20 cellular contexts compared by ENCODE assay signal in genomic region chr11:3802016-3802790, GRCh38. TPM values are rescaled to one million over a fixed set of nuclear protein-coding genes. Genes with fewer than 3 reads are reported as not detected.
DNase-seq lines count a peak whose midpoint lies in the region; ATAC-seq and TF ChIP-seq lines count a peak whose summit lies in the region.
"Had no signal": no experiment of that assay in that cellular context is flagged by ENCODE, and none has a peak within 500 bp of the region (broad histone marks: within the 10 kb centered on the region; RNA-seq: fewer than 3 reads in every experiment).

No MANE protein-coding gene starts in this region.

- DNase-seq in AG10803 (ENCODE audit: low read depth) (peak; percentile 69), NAMALWA (ENCODE audit: low spot score) (peak; percentile 14), fibroblast of peridontal ligament (ENCODE audit: extremely low read depth) (peak; percentile 63), osteoblast (ENCODE audit: insufficient read length, low spot score, missing footprints) (peak; percentile 96), ascending aorta (ENCODE audit: low spot score in 2 of 2) (no peak), OCI-LY7 (ENCODE audit: low spot score) (no peak), left lung (no peak)
- DNase-seq: activated CD8-positive, alpha-beta T cell treated with anti-CD3 and anti-CD28 coated beads for 36 hours; activated naive CD8-positive, alpha-beta T cell treated with anti-CD3 and anti-CD28 coated beads for 36 hours; activated T-cell treated with anti-CD3 and anti-CD28 coated beads, Interleukin-2, amount 50 U/mL, for 4 hours; mammary epithelial cell; NCI-H1048; NCI-H2081 treated with DMSO at 0.1 percent for 48 hours; Right ventricle myocardium superior; stimulated activated naive CD4-positive, alpha-beta T cell; WERI-Rb-1 had no signal

- peaks cover 12% of the 10 kb centered on the region for H3K4me1 ChIP-seq in osteoblast (ENCODE audit: insufficient read depth, low read length)
- peaks cover 0 to 3% of the 10 kb centered on the region in 2 donors for H3K4me1 ChIP-seq in ascending aorta
- H3K4me1 ChIP-seq in OCI-LY7 (ENCODE audit: insufficient read depth, low read length, poor library complexity, severe bottlenecking) = peaks cover 14% of the 10 kb centered on the region
- H3K4me1 ChIP-seq in left lung = peaks cover 0 to 10% of the 10 kb centered on the region in 2 donors

- CTCF ChIA-PET in OCI-LY7 (lab: Charles Lee; ENCODE audit: unreplicated experiment) = interaction anchor here (0.5 kb wide), 1 partner anchor 30 kb away, joined by 3 read pairs; no protein-coding TSS in a partner anchor

- BruUV-seq in OCI-LY7 (replicated peaks; lab: Mats Ljungman, UMichigan) = no TSS peak

- H2AFZ ChIP-seq in osteoblast (ENCODE audit: low read length) (peak overlapping the region; percentile 40), OCI-LY7 (ENCODE audit: low read length) (no peak overlapping the region)

- H3K4me2 ChIP-seq in osteoblast (ENCODE audit: insufficient read depth, low read length) (peak overlapping the region; percentile 22), OCI-LY7 (ENCODE audit: low read length) (no peak overlapping the region)

- H3K27ac ChIP-seq in osteoblast (ENCODE audit: low read depth, low read length) (peak overlapping the region; percentile 61), ascending aorta (no peak overlapping the region), OCI-LY7 (ENCODE audit: low read depth, low read length, poor library complexity, severe bottlenecking) (no peak overlapping the region), left lung (no peak overlapping the region)
- H3K27ac ChIP-seq: esophagus muscularis mucosa, HL-60, tibial artery, WERI-Rb-1 had no signal

- POLR2A ChIA-PET in OCI-LY7 (lab: Charles Lee) = interaction anchor here (0.5 to 0.7 kb wide), 4 partner anchors 9 to 195 kb away, joined by 3 to 6 read pairs (median 3); no protein-coding TSS in a partner anchor

- H4K20me1 ChIP-seq in osteoblast (ENCODE audit: insufficient read depth, low read length) = no peaks in the 10 kb centered on the region
- no peaks in the 10 kb centered on the region for H4K20me1 ChIP-seq in OCI-LY7 (ENCODE audit: insufficient read depth, low read length)

- H3K9me3 ChIP-seq in osteoblast (ENCODE audit: low read depth, low read length) = no peaks in the 10 kb centered on the region
- H3K9me3 ChIP-seq in ascending aorta = no peaks in the 10 kb centered on the region
- H3K9me3 ChIP-seq in OCI-LY7 (ENCODE audit: low read length) = no peaks in the 10 kb centered on the region
- H3K9me3 ChIP-seq in left lung = no peaks in the 10 kb centered on the region
- H3K9me3 ChIP-seq: esophagus muscularis mucosa, tibial artery had no signal

- H3K79me2 ChIP-seq in osteoblast (ENCODE audit: insufficient read depth, low read length) = peaks cover 4% of the 10 kb centered on the region
- peaks cover 1% of the 10 kb centered on the region for H3K79me2 ChIP-seq in OCI-LY7 (ENCODE audit: insufficient read depth, low read depth, low read length)

- H3K4me3 ChIP-seq in AG10803 (ENCODE audit: low read length) = no peak overlapping the region
- H3K4me3 ChIP-seq in osteoblast (ENCODE audit: insufficient read depth, low read length) = no peak overlapping the region
- no peak overlapping the region for H3K4me3 ChIP-seq in ascending aorta
- H3K4me3 ChIP-seq in OCI-LY7 (ENCODE audit: low read depth, low read length, poor library complexity, severe bottlenecking) = no peak overlapping the region
- no peak overlapping the region for H3K4me3 ChIP-seq in left lung
- H3K4me3 ChIP-seq: esophagus muscularis mucosa, tibial artery had no signal

- ATAC-seq in left lung = no peak
- no peak for ATAC-seq in GM21717 (IDR thresholded peaks at IDR 0.05; ENCODE audit: unreplicated experiment)
- ATAC-seq: activated CD8-positive, alpha-beta T cell treated with anti-CD3 and anti-CD28 coated beads for 36 hours; activated T-cell treated with anti-CD3 and anti-CD28 coated beads, Interleukin-2, amount 50 U/mL, for 4 hours had no signal

- H3K9me2 ChIP-seq in OCI-LY7 (ENCODE audit: insufficient read depth, low read length) = no peaks in the 10 kb centered on the region

- intact Hi-C loops in ascending aorta (cut with DNase I) (no loop called here), OCI-LY7 (cut with micrococcal nuclease; ENCODE audit: unreplicated experiment) (no loop called here), left lung (cut with DNase I) (no loop called here)

- H3K27me3 ChIP-seq in osteoblast (ENCODE audit: insufficient read depth, low read length) (no peaks in the 10 kb centered on the region), ascending aorta (no peaks in the 10 kb centered on the region), left lung (no peaks in the 10 kb centered on the region)
- H3K27me3 ChIP-seq: esophagus muscularis mucosa, tibial artery had no signal

- no peaks in the 10 kb centered on the region for H3K36me3 ChIP-seq in osteoblast (ENCODE audit: insufficient read depth, low read length)
- no peaks in the 10 kb centered on the region for H3K36me3 ChIP-seq in ascending aorta
- no peaks in the 10 kb centered on the region for H3K36me3 ChIP-seq in OCI-LY7 (ENCODE audit: insufficient read depth, low read length)
- H3K36me3 ChIP-seq in left lung = no peaks in the 10 kb centered on the region
- H3K36me3 ChIP-seq: esophagus muscularis mucosa, tibial artery had no signal

- no peak for TF ChIP-seq CTCF in AG10803 (conservative IDR thresholded peaks at IDR 0.05; ENCODE audit: low read length)
- no peak for TF ChIP-seq CTCF in osteoblast (IDR thresholded peaks at IDR 0.05; ENCODE audit: extremely low read depth, low read depth, low read length)
- TF ChIP-seq CTCF in ascending aorta (IDR thresholded peaks at IDR 0.05) = no peak
- TF ChIP-seq CTCF in OCI-LY7 (conservative IDR thresholded peaks at IDR 0.05; ENCODE audit: low read length) = no peak
- TF ChIP-seq CTCF in left lung (IDR thresholded peaks at IDR 0.05) = no peak

RNA-seq across cellular contexts. Expression of gene NUP98, which starts 4.8 kb away (rescaled TPM):
- total RNA-seq in osteoblast = 114 and 119 TPM in 2 replicates
- 36.3 TPM for total RNA-seq in ascending aorta
- total RNA-seq in OCI-LY7 (2014; rRNA removed; shearing (Covaris generic)) = 83.9 and 102 TPM in 2 replicates
- 112 and 115 TPM in 2 replicates for total RNA-seq in OCI-LY7 (2022)
- total RNA-seq in left lung = 10 to 100 TPM; 59.9 to 66.8 TPM

RNA-seq across cellular contexts. Expression of gene PGAP2, which starts 6.2 kb away (rescaled TPM):
- total RNA-seq in osteoblast = 10.3 and 10.9 TPM in 2 replicates
- total RNA-seq in ascending aorta = 7.1 TPM
- 15.1 and 23.9 TPM in 2 replicates for total RNA-seq in OCI-LY7 (2014; rRNA removed; shearing (Covaris generic))
- total RNA-seq in OCI-LY7 (2022) = 44.0 and 47.9 TPM in 2 replicates
- total RNA-seq in left lung = 10 to 100 TPM; 19.5 to 26.5 TPM

RNA-seq across cellular contexts. Expression of gene RHOG, which starts 38.6 kb away (rescaled TPM):
- total RNA-seq in osteoblast (13.3 and 17.0 TPM in 2 replicates), ascending aorta (60.7 TPM), OCI-LY7 (2022) (54.8 and 57.8 TPM in 2 replicates), left lung (100 to 1,000 TPM in 1 of 2 donors, 10 to 100 TPM in 1; 57.1 to 109 TPM)
- total RNA-seq in OCI-LY7 (2014; rRNA removed; shearing (Covaris generic)) = 20.9 and 26.2 TPM in 2 replicates

RNA-seq across cellular contexts. Expression of gene STIM1, which starts 53.3 kb away (rescaled TPM):
- total RNA-seq in osteoblast (57.5 and 57.9 TPM in 2 replicates), ascending aorta (48.1 TPM), OCI-LY7 (2022) (49.1 and 55.4 TPM in 2 replicates), left lung (10 to 100 TPM; 50.9 to 52.9 TPM)
- 20.9 and 21.0 TPM in 2 replicates for total RNA-seq in OCI-LY7 (2014; rRNA removed; shearing (Covaris generic))

Comparison
In these comparisons a context has a peak if more than half of its experiments do, and no peak if none do; other contexts are left out.
1. DNase-seq: peak in AG10803 (single experiment), NAMALWA (single experiment), fibroblast of peridontal ligament (single experiment) and osteoblast (single experiment); none in ascending aorta (0 of 2), OCI-LY7 (single experiment) and left lung (0 of 2).